In genomic region chr6:136739501-136739900, GRCh38 we compare ENCODE assay signal across 2 cellular contexts.
TF ChIP-seq lines count a peak whose summit lies in the region.

No MANE protein-coding gene starts in this region.

TF ChIP-seq in IMR-90, 13 proteins besides CTCF, POLR2A, EP300 and RAD21:
- no peak for TF ChIP-seq BHLHE40 (IDR thresholded peaks at IDR 0.05; ENCODE audit: low read depth, low read length)
- no peak for TF ChIP-seq USF2 (IDR thresholded peaks at IDR 0.05; ENCODE audit: low read depth, low read length)
- TF ChIP-seq ELK1 (IDR thresholded peaks at IDR 0.05; ENCODE audit: borderline replicate concordance, low read depth, low read length) = no peak
- no peak for TF ChIP-seq MAZ (IDR thresholded peaks at IDR 0.05; ENCODE audit: borderline replicate concordance, low read depth, low read length)

TF ChIP-seq in H1, 55 proteins besides CTCF, POLR2A, EP300 and RAD21:
- TF ChIP-seq SP4 (IDR thresholded peaks at IDR 0.05; ENCODE audit: low read length) (no peak), HDAC6 (IDR thresholded peaks at IDR 0.05; ENCODE audit: low read depth, low read length) (no peak), TAF7 (optimal IDR thresholded peaks at IDR 0.05; ENCODE audit: borderline replicate concordance, low read depth, low read length) (no peak), NANOG (IDR thresholded peaks at IDR 0.05; ENCODE audit: insufficient read depth, low read depth, low read length, poor library complexity, severe bottlenecking) (no peak), ATF2 (IDR thresholded peaks at IDR 0.05; ENCODE audit: low read length) (no peak), MAX (IDR thresholded peaks at IDR 0.05) (no peak), KDM1A (IDR thresholded peaks at IDR 0.05; ENCODE audit: borderline replicate concordance, low read length) (no peak), TAF1 (IDR thresholded peaks at IDR 0.05; ENCODE audit: low read depth, low read length) (no peak), NRF1 (IDR thresholded peaks at IDR 0.05; ENCODE audit: low read depth, low read length) (no peak), JUN (IDR thresholded peaks at IDR 0.05; ENCODE audit: low read depth, low read length) (no peak), POLR2AphosphoS5 (IDR thresholded peaks at IDR 0.05; ENCODE audit: low read depth, low read length) (no peak), CTBP2 (IDR thresholded peaks at IDR 0.05; ENCODE audit: borderline replicate concordance, insufficient read depth, insufficient read length, low read length) (no peak), RBBP5 (IDR thresholded peaks at IDR 0.05; ENCODE audit: borderline replicate concordance, low read depth, low read length) (no peak), GTF2F1 (IDR thresholded peaks at IDR 0.05; ENCODE audit: borderline replicate concordance, low read depth, low read length) (no peak), JUND (IDR thresholded peaks at IDR 0.05; ENCODE audit: low read length) (no peak), ASH2L (IDR thresholded peaks at IDR 0.05; ENCODE audit: low read length) (no peak), BACH1 (IDR thresholded peaks at IDR 0.05; ENCODE audit: low read length) (no peak), SIRT6 (IDR thresholded peaks at IDR 0.05; ENCODE audit: low read length) (no peak), FOSL1 (IDR thresholded peaks at IDR 0.05; ENCODE audit: insufficient read depth, low read depth, low read length) (no peak), CEBPB (IDR thresholded peaks at IDR 0.05; ENCODE audit: low read depth, low read length) (no peak)
TF ChIP-seq in H1: peak in this region for 0.
